In genomic region chr14:32010561-32011188, GRCh38 we compare ENCODE assay signal across 1 cellular context.
TF ChIP-seq lines count a peak whose summit lies in the region.

No MANE protein-coding gene starts in this region.

TF ChIP-seq in K562, 482 proteins besides CTCF, POLR2A, EP300 and RAD21 (continued from another document):
- no peak for TF ChIP-seq IRF2 (CRISPR knock-in tag; IDR thresholded peaks at IDR 0.05)
- no peak for TF ChIP-seq ZKSCAN3 (CRISPR knock-in tag; IDR thresholded peaks at IDR 0.05)
- no peak for TF ChIP-seq ZZZ3 (IDR thresholded peaks at IDR 0.05)
- TF ChIP-seq, protein P1, sequence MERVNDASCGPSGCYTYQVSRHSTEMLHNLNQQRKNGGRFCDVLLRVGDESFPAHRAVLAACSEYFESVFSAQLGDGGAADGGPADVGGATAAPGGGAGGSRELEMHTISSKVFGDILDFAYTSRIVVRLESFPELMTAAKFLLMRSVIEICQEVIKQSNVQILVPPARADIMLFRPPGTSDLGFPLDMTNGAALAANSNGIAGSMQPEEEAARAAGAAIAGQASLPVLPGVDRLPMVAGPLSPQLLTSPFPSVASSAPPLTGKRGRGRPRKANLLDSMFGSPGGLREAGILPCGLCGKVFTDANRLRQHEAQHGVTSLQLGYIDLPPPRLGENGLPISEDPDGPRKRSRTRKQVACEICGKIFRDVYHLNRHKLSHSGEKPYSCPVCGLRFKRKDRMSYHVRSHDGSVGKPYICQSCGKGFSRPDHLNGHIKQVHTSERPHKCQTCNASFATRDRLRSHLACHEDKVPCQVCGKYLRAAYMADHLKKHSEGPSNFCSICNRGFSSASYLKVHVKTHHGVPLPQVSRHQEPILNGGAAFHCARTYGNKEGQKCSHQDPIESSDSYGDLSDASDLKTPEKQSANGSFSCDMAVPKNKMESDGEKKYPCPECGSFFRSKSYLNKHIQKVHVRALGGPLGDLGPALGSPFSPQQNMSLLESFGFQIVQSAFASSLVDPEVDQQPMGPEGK (CRISPR knock-in tag; IDR thresholded peaks at IDR 0.05; ENCODE audit: borderline replicate concordance): no peak
- no peak for TF ChIP-seq BRD4 (IDR thresholded peaks at IDR 0.05)
- TF ChIP-seq HOXB6 (CRISPR knock-in tag; IDR thresholded peaks at IDR 0.05; ENCODE audit: borderline replicate concordance): no peak
- peak in 1 of 2 experiments; percentile 51; a peak in 1 of 4 replicates for TF ChIP-seq FOXA3 (CRISPR knock-in tag; conservative IDR thresholded peaks at IDR 0.05 in 1 of 2, IDR thresholded peaks at IDR 0.05 in 1 of 2)
- TF ChIP-seq, protein P2, sequence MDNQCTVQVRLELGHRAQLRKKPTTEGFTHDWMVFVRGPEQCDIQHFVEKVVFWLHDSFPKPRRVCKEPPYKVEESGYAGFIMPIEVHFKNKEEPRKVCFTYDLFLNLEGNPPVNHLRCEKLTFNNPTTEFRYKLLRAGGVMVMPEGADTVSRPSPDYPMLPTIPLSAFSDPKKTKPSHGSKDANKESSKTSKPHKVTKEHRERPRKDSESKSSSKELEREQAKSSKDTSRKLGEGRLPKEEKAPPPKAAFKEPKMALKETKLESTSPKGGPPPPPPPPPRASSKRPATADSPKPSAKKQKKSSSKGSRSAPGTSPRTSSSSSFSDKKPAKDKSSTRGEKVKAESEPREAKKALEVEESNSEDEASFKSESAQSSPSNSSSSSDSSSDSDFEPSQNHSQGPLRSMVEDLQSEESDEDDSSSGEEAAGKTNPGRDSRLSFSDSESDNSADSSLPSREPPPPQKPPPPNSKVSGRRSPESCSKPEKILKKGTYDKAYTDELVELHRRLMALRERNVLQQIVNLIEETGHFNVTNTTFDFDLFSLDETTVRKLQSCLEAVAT (IDR thresholded peaks at IDR 0.05): no peak
- peak; percentile 42; the same call in 1 of the 2 replicates for TF ChIP-seq NFE2 (IDR thresholded peaks at IDR 0.05; ENCODE audit: low read depth)
- peak; percentile 30; the same call in 1 of the 2 replicates for TF ChIP-seq SOX6 (IDR thresholded peaks at IDR 0.05)
- peak; percentile 54 for TF ChIP-seq NCOR1 (IDR thresholded peaks at IDR 0.05)
- TF ChIP-seq ZNF23 (CRISPR knock-in tag; IDR thresholded peaks at IDR 0.05): no peak
- no peak for TF ChIP-seq MECOM (CRISPR knock-in tag; IDR thresholded peaks at IDR 0.05)
- no peak for TF ChIP-seq ZNF407 (IDR thresholded peaks at IDR 0.05; ENCODE audit: low read depth)
- no peak for TF ChIP-seq PCBP1 (IDR thresholded peaks at IDR 0.05; ENCODE audit: low read depth, low read length, poor library complexity, severe bottlenecking)
- peak; percentile 82 for TF ChIP-seq ARID1B (IDR thresholded peaks at IDR 0.05)
- TF ChIP-seq ZNF766 (CRISPR knock-in tag; conservative IDR thresholded peaks at IDR 0.05): no peak
- no peak for TF ChIP-seq ZFX (CRISPR knock-in tag; IDR thresholded peaks at IDR 0.05)
- TF ChIP-seq CREB1 (IDR thresholded peaks at IDR 0.05): no peak
- TF ChIP-seq CREB1 (CRISPR knock-in tag; IDR thresholded peaks at IDR 0.05): no peak
- no peak for TF ChIP-seq RBM25 (IDR thresholded peaks at IDR 0.05; ENCODE audit: low read depth, low read length, severe bottlenecking)
- no peak for TF ChIP-seq ZNF280A (IDR thresholded peaks at IDR 0.05; ENCODE audit: low read depth, partially characterized antibody)
- no peak for TF ChIP-seq DNMT1 (IDR thresholded peaks at IDR 0.05)
- TF ChIP-seq BRCA1 (IDR thresholded peaks at IDR 0.05): no peak
- TF ChIP-seq BRCA1 (CRISPR knock-in tag; IDR thresholded peaks at IDR 0.05): no peak
- TF ChIP-seq ZNF354B (CRISPR knock-in tag; IDR thresholded peaks at IDR 0.05): no peak
- no peak for TF ChIP-seq ARID3A (IDR thresholded peaks at IDR 0.05; ENCODE audit: borderline replicate concordance, low read depth, low read length)
- TF ChIP-seq PHF8 (IDR thresholded peaks at IDR 0.05; ENCODE audit: borderline replicate concordance, low read length): no peak
